8 cellular contexts compared by ENCODE assay signal in genomic region chrX:120308959-120309872, GRCh38. TPM values are rescaled to one million over a fixed set of nuclear protein-coding genes. Genes with fewer than 3 reads are reported as not detected.
DNase-seq lines count a peak whose midpoint lies in the region; ATAC-seq and TF ChIP-seq lines count a peak whose summit lies in the region.

No MANE protein-coding gene starts in this region.

- ATAC-seq in HG02852 (IDR thresholded peaks at IDR 0.05; ENCODE audit: unreplicated experiment): peak; percentile 90
- peak; percentile 96 for ATAC-seq in activated CD8-positive, alpha-beta memory T cell treated with anti-CD3 and anti-CD28 coated beads, Interleukin-2, amount 10 ng/mL, durations not matched to agents 7 days and 5 days

- H3K4me3 Mint-ChIP-seq in activated CD8-positive, alpha-beta memory T cell treated with anti-CD3 and anti-CD28 coated beads, Interleukin-2, amount 10 ng/mL, durations not matched to agents 7 days and 5 days: peak overlapping the region; percentile 74

- in situ Hi-C loops in GM13977 (cut with MboI; ENCODE audit: low pct_unique_long_range_greater_than_20kb, low sequenced_read_pairs, unreplicated experiment): no loop called here

- H3K36me3 Mint-ChIP-seq in activated CD8-positive, alpha-beta memory T cell treated with anti-CD3 and anti-CD28 coated beads, Interleukin-2, amount 10 ng/mL, durations not matched to agents 7 days and 5 days: no peaks in the 10 kb centered on the region

- CTCF ChIA-PET in activated CD8-positive, alpha-beta memory T cell treated with anti-CD3 and anti-CD28 coated beads, Interleukin-2, amount 10 ng/mL, durations not matched to agents 7 days and 5 days (lab: Charles Lee): interaction anchor here (0.7 to 2.8 kb wide), 8 partner anchors 9 to 176 kb away, joined by 3 to 13 read pairs (median 4); partner anchors contain the start of gene ZBTB33

- TF ChIP-seq CTCF in GM13977 (IDR thresholded peaks at IDR 0.05; ENCODE audit: extremely low read depth, insufficient read depth, missing control alignments): peak; percentile 65

- peaks cover 38% of the 10 kb centered on the region for H3K4me1 Mint-ChIP-seq in activated CD8-positive, alpha-beta memory T cell treated with anti-CD3 and anti-CD28 coated beads, Interleukin-2, amount 10 ng/mL, durations not matched to agents 7 days and 5 days

- no peaks in the 10 kb centered on the region for H3K9me3 Mint-ChIP-seq in activated CD8-positive, alpha-beta memory T cell treated with anti-CD3 and anti-CD28 coated beads, Interleukin-2, amount 10 ng/mL, durations not matched to agents 7 days and 5 days (ENCODE audit: low read depth)

- H3K27me3 Mint-ChIP-seq in activated CD8-positive, alpha-beta memory T cell treated with anti-CD3 and anti-CD28 coated beads, Interleukin-2, amount 10 ng/mL, durations not matched to agents 7 days and 5 days: peaks cover 46% of the 10 kb centered on the region

- DNase-seq in GM13977 (ENCODE audit: low spot score) (peak; percentile 58), NCI-H2107 treated with DMSO at 0.1 percent for 48 hours (lab: John Stamatoyannopoulos, UW; ENCODE audit: unreplicated experiment) (peak; percentile 71), epithelial cell of prostate (ENCODE audit: low read depth, low spot score) (peak; percentile 51), myocyte (ENCODE audit: low read depth) (peak; percentile 23), T1000 (lab: John Stamatoyannopoulos, UW) (no peak)
- peak; percentile 86 for DNase-seq in activated CD8-positive, alpha-beta memory T cell treated with anti-CD3 and anti-CD28 coated beads, Interleukin-2, amount 10 ng/mL, durations not matched to agents 7 days and 5 days
- DNase-seq in stimulated activated CD8-positive, alpha-beta memory T cell treated with anti-CD3 and anti-CD28 coated beads, Interleukin-7, amount 100 ng/mL, for 1 hour (ENCODE audit: low read depth in 2 of 2): peak; percentile 40 to 45

- peak overlapping the region; percentile 50 for H3K27ac Mint-ChIP-seq in activated CD8-positive, alpha-beta memory T cell treated with anti-CD3 and anti-CD28 coated beads, Interleukin-2, amount 10 ng/mL, durations not matched to agents 7 days and 5 days

- no peak overlapping the region for H3K27ac ChIP-seq in epithelial cell of prostate

RNA-seq across cellular contexts. Expression of gene TMEM255A, which starts 2.0 kb away (rescaled TPM):
- total RNA-seq in activated CD8-positive, alpha-beta memory T cell treated with anti-CD3 and anti-CD28 coated beads, Interleukin-2, amount 10 ng/mL, durations not matched to agents 7 days and 5 days: under 1 TPM in 1 of 2 experiments, not detected in 1; 0.15 TPM
- 0.05 TPM in 1 of 2 replicates, not detected in the other for total RNA-seq in myocyte
- polyA plus RNA-seq in myocyte (2012): 0.92 TPM

RNA-seq across cellular contexts. Expression of gene ATP1B4, which starts 52.7 kb away (rescaled TPM):
- not detected for total RNA-seq in activated CD8-positive, alpha-beta memory T cell treated with anti-CD3 and anti-CD28 coated beads, Interleukin-2, amount 10 ng/mL, durations not matched to agents 7 days and 5 days
- 2.5 and 58.0 TPM in 2 replicates for total RNA-seq in myocyte
- polyA plus RNA-seq in myocyte (2012): 6.0 TPM

RNA-seq across cellular contexts. Expression of gene ZBTB33, which starts 58.6 kb away (rescaled TPM):
- 10 to 100 TPM; 16.9 to 17.4 TPM for total RNA-seq in activated CD8-positive, alpha-beta memory T cell treated with anti-CD3 and anti-CD28 coated beads, Interleukin-2, amount 10 ng/mL, durations not matched to agents 7 days and 5 days
- total RNA-seq in myocyte: 17.9 and 20.0 TPM in 2 replicates
- polyA plus RNA-seq in myocyte (2012): 4.2 TPM
